ENCODE assay signal across 8 cellular contexts in the genomic region with DNA sequence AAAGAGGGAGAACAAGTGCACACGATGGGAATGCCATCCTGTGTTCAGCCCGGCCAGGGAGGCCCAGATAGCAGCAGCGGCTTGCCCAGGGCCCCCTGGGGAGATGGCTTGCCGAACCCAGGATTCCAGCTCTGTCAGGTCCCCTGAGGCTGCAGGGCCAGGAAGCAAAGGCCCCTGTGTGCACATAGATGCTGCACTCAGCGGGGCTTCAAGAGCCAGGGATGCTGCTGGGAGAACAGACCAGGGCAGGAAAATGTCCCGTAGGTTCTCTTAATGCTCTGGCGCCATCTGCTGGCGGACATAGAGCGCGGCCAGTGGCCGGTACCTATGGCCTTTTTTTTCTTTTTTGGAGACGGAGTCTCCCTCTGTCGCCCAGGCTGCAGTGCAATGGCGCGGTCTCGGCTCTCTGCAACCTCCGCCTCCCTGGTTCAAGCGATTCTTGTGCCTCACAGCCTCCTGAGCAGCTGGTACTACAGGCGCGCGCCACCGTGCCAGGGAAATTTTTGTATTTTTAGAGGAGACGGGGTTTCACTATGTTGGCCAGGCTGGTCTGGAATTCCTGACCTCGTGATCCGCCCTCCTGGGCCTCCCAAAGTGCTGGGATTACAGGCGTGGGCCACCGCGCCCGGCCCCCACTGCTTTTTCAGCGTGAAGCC. TPM values are rescaled to one million over a fixed set of nuclear protein-coding genes. Genes with fewer than 3 reads are reported as not detected.
A peak's percentile ranks its signal among the peaks of the same experiment; 100 is the strongest.
DNase-seq lines count a peak whose midpoint lies in the region; ATAC-seq and TF ChIP-seq lines count a peak whose summit lies in the region.

No MANE protein-coding gene starts in this region.

- intact Hi-C loops in lower lobe of right lung (cut with DNase I), result no loop called here

- H3K27ac ChIP-seq in lower lobe of right lung, result no peak overlapping the region

- H3K4me1 ChIP-seq in lower lobe of right lung, result peaks cover 5% of the 10 kb centered on the region

- peaks cover 42% of the 10 kb centered on the region for H3K36me3 ChIP-seq in lower lobe of right lung

- ATAC-seq in GM18909 (IDR thresholded peaks at IDR 0.05; ENCODE audit: poor library complexity, unreplicated experiment) (peak; percentile 91), HG03108 (IDR thresholded peaks at IDR 0.05; ENCODE audit: unreplicated experiment) (peak; percentile 83), lower lobe of right lung (peak; percentile 83 to 90)

- TF ChIP-seq CTCF in lower lobe of right lung (IDR thresholded peaks at IDR 0.05), result peak; percentile 92

- H3K4me3 ChIP-seq in lower lobe of right lung, result no peak overlapping the region

- no peaks in the 10 kb centered on the region for H3K27me3 ChIP-seq in lower lobe of right lung (ENCODE audit: low read depth)

- H3K9me3 ChIP-seq in lower lobe of right lung, result no peaks in the 10 kb centered on the region

- DNase-seq in Ammon's horn (ENCODE audit: low spot score) (peak; percentile 89), NCI-H510A (lab: John Stamatoyannopoulos, UW) (peak; percentile 41), dermis microvascular lymphatic vessel endothelial cell (ENCODE audit: low read depth in 2 of 2) (peak; percentile 41 to 70), lower lobe of right lung (peak; percentile 83)
- DNase-seq in activated CD4-positive, alpha-beta T cell treated with anti-CD3 and anti-CD28 coated beads, Interleukin-2, amount 50 U/mL, for 48 hours, result peak; percentile 78 to 82
- DNase-seq in stimulated activated CD8-positive, alpha-beta memory T cell treated with anti-CD3 and anti-CD28 coated beads, Interleukin-12 subunit alpha, Interleukin-12 subunit beta, amount 100 ng/mL, for 24 hours (ENCODE audit: extremely low read depth), result peak; percentile 24

RNA-seq across cellular contexts. Expression of a gene that starts 22.4 kb away (rescaled TPM):
- total RNA-seq in dermis microvascular lymphatic vessel endothelial cell, result 15.8 and 27.3 TPM in 2 replicates
- 46.2 TPM for total RNA-seq in lower lobe of right lung

RNA-seq across cellular contexts. Expression of a gene that starts 59.8 kb away (rescaled TPM):
- 92.7 and 125 TPM in 2 replicates for total RNA-seq in dermis microvascular lymphatic vessel endothelial cell
- total RNA-seq in lower lobe of right lung, result 125 TPM

Comparison
In these comparisons a context has a peak if more than half of its experiments do, and no peak if none do; other contexts are left out.
1. DNase-seq: peak in every context shown above with its lines; median percentile 89 in Ammon's horn; 83 in lower lobe of right lung; 80 in activated CD4-positive, alpha-beta T cell treated with anti-CD3 and anti-CD28 coated beads, Interleukin-2, amount 50 U/mL, for 48 hours; 56 in dermis microvascular lymphatic vessel endothelial cell; 41 in NCI-H510A; 24 in stimulated activated CD8-positive, alpha-beta memory T cell treated with anti-CD3 and anti-CD28 coated beads, Interleukin-12 subunit alpha, Interleukin-12 subunit beta, amount 100 ng/mL, for 24 hours.